17 cellular contexts compared by ENCODE assay signal in the genomic region with DNA sequence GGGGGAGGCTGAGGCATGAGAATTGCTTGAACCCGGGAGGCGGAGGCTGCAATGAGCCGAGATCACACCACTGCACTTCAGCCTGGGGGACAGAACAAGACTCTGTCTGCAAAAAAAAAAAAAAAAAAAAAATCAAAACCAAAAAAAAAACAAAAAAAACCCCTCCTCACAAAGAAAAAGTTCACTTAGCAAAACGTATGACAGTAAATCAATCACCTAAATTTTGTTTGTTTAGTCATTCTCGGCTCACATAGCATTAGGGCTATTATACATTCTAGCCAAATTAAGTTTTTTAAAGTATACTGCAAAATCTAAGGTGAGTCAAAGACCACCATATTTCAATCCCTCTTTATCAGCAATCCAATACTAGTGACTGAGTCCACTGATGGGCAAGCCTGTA.
"Had no signal": no experiment of that assay in that cellular context is flagged by ENCODE, and none has a peak within 500 bp of the region (broad histone marks: within the 10 kb centered on the region; RNA-seq: fewer than 3 reads in every experiment).

No MANE protein-coding gene starts in this region.

- H3K4me2 ChIP-seq: smooth muscle cell had no signal

- H3K4me3 Mint-ChIP-seq: activated naive CD8-positive, alpha-beta T cell; activated T-cell treated with anti-CD3 and anti-CD28 coated beads, Interleukin-2, amount 50 U/mL, for 72 hours; memory B cell; natural killer cell had no signal

- ATAC-seq: activated T-cell treated with anti-CD3 and anti-CD28 coated beads, Interleukin-2, amount 50 U/mL, for 72 hours; natural killer cell; sciatic nerve; upper lobe of right lung had no signal

- DNase-seq: activated CD4-positive, CD25-positive, alpha-beta regulatory T cell treated with anti-CD3 and anti-CD28 coated beads, Interleukin-2, amount 50 U/mL, for 72 hours; activated CD8-positive, alpha-beta memory T cell treated with anti-CD3 and anti-CD28 coated beads for 24 hours; activated CD8-positive, alpha-beta memory T cell treated with anti-CD3 and anti-CD28 coated beads, Interleukin-2, amount 50 U/mL, for 48 hours; activated gamma-delta T cell; activated T-cell treated with anti-CD3 and anti-CD28 coated beads, Interleukin-2, amount 50 U/mL, for 72 hours; effector CD4-positive, alpha-beta T cell; esophagus squamous epithelium; immature natural killer cell; natural killer cell; stimulated activated CD4-positive, alpha-beta T cell treated with anti-CD3 and anti-CD28 coated beads, Interleukin-4, amount 100 ng/mL, for 24 hours; stimulated activated naive CD4-positive, alpha-beta T cell; upper lobe of right lung had no signal

- H3K4me3 ChIP-seq: esophagus squamous epithelium, smooth muscle cell, upper lobe of right lung had no signal

- H3K9ac ChIP-seq: parathyroid adenoma had no signal

- H3K27ac ChIP-seq: esophagus squamous epithelium, parathyroid adenoma, upper lobe of right lung had no signal

- H2AFZ ChIP-seq: parathyroid adenoma had no signal

- H3K27me3 ChIP-seq: esophagus squamous epithelium, upper lobe of right lung had no signal

- H3K9me3 ChIP-seq: esophagus squamous epithelium, upper lobe of right lung had no signal

- H3K9me3 Mint-ChIP-seq: activated T-cell treated with anti-CD3 and anti-CD28 coated beads, Interleukin-2, amount 50 U/mL, for 72 hours; immature natural killer cell; memory B cell; natural killer cell had no signal

- H3K36me3 ChIP-seq: esophagus squamous epithelium, upper lobe of right lung had no signal

- H3K27ac Mint-ChIP-seq: activated naive CD8-positive, alpha-beta T cell; activated T-cell treated with anti-CD3 and anti-CD28 coated beads, Interleukin-2, amount 50 U/mL, for 72 hours had no signal

- H3K36me3 Mint-ChIP-seq: activated naive CD8-positive, alpha-beta T cell; immature natural killer cell; natural killer cell had no signal

- H3K27me3 Mint-ChIP-seq: activated naive CD8-positive, alpha-beta T cell; memory B cell had no signal
